ENCODE assay signal across 1 cellular context in genomic region chr19:11380653-11381534, GRCh38.
A peak's percentile ranks its signal among the peaks of the same experiment; 100 is the strongest.
TF ChIP-seq lines count a peak whose summit lies in the region.

No MANE protein-coding gene starts in this region.

TF ChIP-seq in HepG2, 621 proteins besides CTCF, POLR2A, EP300 and RAD21 (continued from another document and continues in another):
- TF ChIP-seq ZBTB40 (IDR thresholded peaks at IDR 0.05) (no peak), ZBTB40 (CRISPR knock-in tag; IDR thresholded peaks at IDR 0.05) (peak; percentile 32; the same call in 1 of the 2 replicates), E2F1 (CRISPR knock-in tag; IDR thresholded peaks at IDR 0.05) (no peak), MED1 (CRISPR knock-in tag; IDR thresholded peaks at IDR 0.05) (peak; percentile 64), IRX3 (CRISPR knock-in tag; IDR thresholded peaks at IDR 0.05; ENCODE audit: borderline replicate concordance, low read depth) (no peak), ZNF776 (CRISPR knock-in tag; IDR thresholded peaks at IDR 0.05) (peak; percentile 58; the same call in 1 of the 2 replicates), CREB1 (IDR thresholded peaks at IDR 0.05) (peak; percentile 89), CREB1 (CRISPR knock-in tag; IDR thresholded peaks at IDR 0.05) (peak; percentile 92), ZNF549 (CRISPR knock-in tag; IDR thresholded peaks at IDR 0.05) (no peak), ZNF761 (CRISPR knock-in tag; conservative IDR thresholded peaks at IDR 0.05) (no peak; the same call in 1 of the 2 replicates), REPIN1 (CRISPR knock-in tag; IDR thresholded peaks at IDR 0.05; ENCODE audit: borderline replicate concordance, low read depth) (peak; percentile 86; the same call in 1 of the 2 replicates), ZNF772 (CRISPR knock-in tag; IDR thresholded peaks at IDR 0.05) (0 out of 2 replicates have a peak, but pooled peaks have one; percentile 38), ZSCAN21 (CRISPR knock-in tag; IDR thresholded peaks at IDR 0.05; ENCODE audit: borderline replicate concordance) (no peak), NR0B2 (CRISPR knock-in tag; IDR thresholded peaks at IDR 0.05) (no peak), ZNF337 (CRISPR knock-in tag; IDR thresholded peaks at IDR 0.05; ENCODE audit: borderline replicate concordance, low read depth) (peak; percentile 72; the same call in 1 of the 2 replicates), ZNF547 (CRISPR knock-in tag; IDR thresholded peaks at IDR 0.05) (peak; percentile 63; the same call in 1 of the 2 replicates), PBX2 (CRISPR knock-in tag; IDR thresholded peaks at IDR 0.05) (0 out of 2 replicates have a peak, but pooled peaks have one; percentile 33), PLRG1 (conservative IDR thresholded peaks at IDR 0.05) (no peak), ZNF556 (CRISPR knock-in tag; IDR thresholded peaks at IDR 0.05; ENCODE audit: borderline replicate concordance) (peak; percentile 86), ZBTB26 (CRISPR knock-in tag; IDR thresholded peaks at IDR 0.05; ENCODE audit: borderline replicate concordance) (peak; percentile 70; the same call in 1 of the 2 replicates), ZNF7 (CRISPR knock-in tag; IDR thresholded peaks at IDR 0.05) (no peak), ZSCAN29 (CRISPR knock-in tag; conservative IDR thresholded peaks at IDR 0.05) (no peak), SMC3 (IDR thresholded peaks at IDR 0.05; ENCODE audit: low read length) (peak; percentile 27; the same call in 1 of the 2 replicates), NAIF1 (CRISPR knock-in tag; IDR thresholded peaks at IDR 0.05; ENCODE audit: borderline replicate concordance) (peak; percentile 70; the same call in 1 of the 2 replicates), ELF4 (CRISPR knock-in tag; IDR thresholded peaks at IDR 0.05; ENCODE audit: borderline replicate concordance) (no peak), KLF13 (CRISPR knock-in tag; IDR thresholded peaks at IDR 0.05) (no peak), ZBTB2 (CRISPR knock-in tag; IDR thresholded peaks at IDR 0.05; ENCODE audit: low read depth) (no peak), STAT5B (CRISPR knock-in tag; IDR thresholded peaks at IDR 0.05) (no peak), ZNF691 (CRISPR knock-in tag; IDR thresholded peaks at IDR 0.05; ENCODE audit: borderline replicate concordance, low read depth) (0 out of 2 replicates have a peak, but pooled peaks have one; percentile 74), ZNF232 (CRISPR knock-in tag; IDR thresholded peaks at IDR 0.05; ENCODE audit: borderline replicate concordance) (no peak), ZNF83 (CRISPR knock-in tag; IDR thresholded peaks at IDR 0.05; ENCODE audit: borderline replicate concordance) (no peak), SUZ12 (IDR thresholded peaks at IDR 0.05; ENCODE audit: low read depth, low read length) (no peak)
- TF ChIP-seq, protein P1, sequence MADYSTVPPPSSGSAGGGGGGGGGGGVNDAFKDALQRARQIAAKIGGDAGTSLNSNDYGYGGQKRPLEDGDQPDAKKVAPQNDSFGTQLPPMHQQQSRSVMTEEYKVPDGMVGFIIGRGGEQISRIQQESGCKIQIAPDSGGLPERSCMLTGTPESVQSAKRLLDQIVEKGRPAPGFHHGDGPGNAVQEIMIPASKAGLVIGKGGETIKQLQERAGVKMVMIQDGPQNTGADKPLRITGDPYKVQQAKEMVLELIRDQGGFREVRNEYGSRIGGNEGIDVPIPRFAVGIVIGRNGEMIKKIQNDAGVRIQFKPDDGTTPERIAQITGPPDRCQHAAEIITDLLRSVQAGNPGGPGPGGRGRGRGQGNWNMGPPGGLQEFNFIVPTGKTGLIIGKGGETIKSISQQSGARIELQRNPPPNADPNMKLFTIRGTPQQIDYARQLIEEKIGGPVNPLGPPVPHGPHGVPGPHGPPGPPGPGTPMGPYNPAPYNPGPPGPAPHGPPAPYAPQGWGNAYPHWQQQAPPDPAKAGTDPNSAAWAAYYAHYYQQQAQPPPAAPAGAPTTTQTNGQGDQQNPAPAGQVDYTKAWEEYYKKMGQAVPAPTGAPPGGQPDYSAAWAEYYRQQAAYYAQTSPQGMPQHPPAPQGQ (CRISPR knock-in tag; IDR thresholded peaks at IDR 0.05; ENCODE audit: borderline replicate concordance) = no peak
- TF ChIP-seq, protein P2, sequence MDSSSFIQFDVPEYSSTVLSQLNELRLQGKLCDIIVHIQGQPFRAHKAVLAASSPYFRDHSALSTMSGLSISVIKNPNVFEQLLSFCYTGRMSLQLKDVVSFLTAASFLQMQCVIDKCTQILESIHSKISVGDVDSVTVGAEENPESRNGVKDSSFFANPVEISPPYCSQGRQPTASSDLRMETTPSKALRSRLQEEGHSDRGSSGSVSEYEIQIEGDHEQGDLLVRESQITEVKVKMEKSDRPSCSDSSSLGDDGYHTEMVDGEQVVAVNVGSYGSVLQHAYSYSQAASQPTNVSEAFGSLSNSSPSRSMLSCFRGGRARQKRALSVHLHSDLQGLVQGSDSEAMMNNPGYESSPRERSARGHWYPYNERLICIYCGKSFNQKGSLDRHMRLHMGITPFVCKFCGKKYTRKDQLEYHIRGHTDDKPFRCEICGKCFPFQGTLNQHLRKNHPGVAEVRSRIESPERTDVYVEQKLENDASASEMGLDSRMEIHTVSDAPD (CRISPR knock-in tag; IDR thresholded peaks at IDR 0.05) = peak; percentile 52
- TF ChIP-seq, protein P3, sequence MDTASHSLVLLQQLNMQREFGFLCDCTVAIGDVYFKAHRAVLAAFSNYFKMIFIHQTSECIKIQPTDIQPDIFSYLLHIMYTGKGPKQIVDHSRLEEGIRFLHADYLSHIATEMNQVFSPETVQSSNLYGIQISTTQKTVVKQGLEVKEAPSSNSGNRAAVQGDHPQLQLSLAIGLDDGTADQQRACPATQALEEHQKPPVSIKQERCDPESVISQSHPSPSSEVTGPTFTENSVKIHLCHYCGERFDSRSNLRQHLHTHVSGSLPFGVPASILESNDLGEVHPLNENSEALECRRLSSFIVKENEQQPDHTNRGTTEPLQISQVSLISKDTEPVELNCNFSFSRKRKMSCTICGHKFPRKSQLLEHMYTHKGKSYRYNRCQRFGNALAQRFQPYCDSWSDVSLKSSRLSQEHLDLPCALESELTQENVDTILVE (CRISPR knock-in tag; IDR thresholded peaks at IDR 0.05) = peak; percentile 24; the same call in 1 of the 2 replicates
- TF ChIP-seq, protein P4, sequence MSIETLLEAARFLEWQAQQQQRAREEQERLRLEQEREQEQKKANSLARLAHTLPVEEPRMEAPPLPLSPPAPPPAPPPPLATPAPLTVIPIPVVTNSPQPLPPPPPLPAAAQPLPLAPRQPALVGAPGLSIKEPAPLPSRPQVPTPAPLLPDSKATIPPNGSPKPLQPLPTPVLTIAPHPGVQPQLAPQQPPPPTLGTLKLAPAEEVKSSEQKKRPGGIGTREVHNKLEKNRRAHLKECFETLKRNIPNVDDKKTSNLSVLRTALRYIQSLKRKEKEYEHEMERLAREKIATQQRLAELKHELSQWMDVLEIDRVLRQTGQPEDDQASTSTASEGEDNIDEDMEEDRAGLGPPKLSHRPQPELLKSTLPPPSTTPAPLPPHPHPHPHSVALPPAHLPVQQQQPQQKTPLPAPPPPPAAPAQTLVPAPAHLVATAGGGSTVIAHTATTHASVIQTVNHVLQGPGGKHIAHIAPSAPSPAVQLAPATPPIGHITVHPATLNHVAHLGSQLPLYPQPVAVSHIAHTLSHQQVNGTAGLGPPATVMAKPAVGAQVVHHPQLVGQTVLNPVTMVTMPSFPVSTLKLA (IDR thresholded peaks at IDR 0.05) = no peak
